In genomic region chr14:89231426-89232113, GRCh38 we compare ENCODE assay signal across 12 cellular contexts.
"Had no signal": no experiment of that assay in that cellular context is flagged by ENCODE, and none has a peak within 500 bp of the region (broad histone marks: within the 10 kb centered on the region; RNA-seq: fewer than 3 reads in every experiment).

No MANE protein-coding gene starts in this region.

- H3K9me3 ChIP-seq: colonic mucosa, prostate gland, upper lobe of right lung had no signal

- H3K36me3 ChIP-seq: colonic mucosa, prostate gland, upper lobe of right lung had no signal

- H3K4me3 Mint-ChIP-seq: activated CD4-positive, alpha-beta memory T cell treated with anti-CD3 and anti-CD28 coated beads for 36 hours; activated T-cell treated with anti-CD3 and anti-CD28 coated beads, Interleukin-2, amount 50 U/mL, for 4 hours had no signal

- H3K9me3 Mint-ChIP-seq: activated T-cell treated with anti-CD3 and anti-CD28 coated beads, Interleukin-2, amount 50 U/mL, for 4 hours had no signal

- H3K27me3 Mint-ChIP-seq: activated CD4-positive, alpha-beta memory T cell treated with anti-CD3 and anti-CD28 coated beads for 36 hours had no signal

- H3K27me3 ChIP-seq: colonic mucosa, upper lobe of right lung had no signal

- H3K27ac Mint-ChIP-seq: activated CD4-positive, alpha-beta memory T cell treated with anti-CD3 and anti-CD28 coated beads for 36 hours had no signal

- ATAC-seq: activated T-cell treated with anti-CD3 and anti-CD28 coated beads, Interleukin-2, amount 50 U/mL, for 4 hours; sciatic nerve; upper lobe of right lung had no signal

- DNase-seq: activated CD4-positive, alpha-beta memory T cell treated with anti-CD3 and anti-CD28 coated beads for 36 hours; activated CD4-positive, alpha-beta T cell treated with anti-CD3 and anti-CD28 coated beads for 1 hour; activated gamma-delta T cell; activated T-cell treated with anti-CD3 and anti-CD28 coated beads, Interleukin-2, amount 50 U/mL, for 4 hours; colonic mucosa; effector CD4-positive, alpha-beta T cell; stimulated activated CD4-positive, alpha-beta T cell treated with anti-CD3 and anti-CD28 coated beads, Interleukin-2, amount 100 ng/mL, for 24 hours; stimulated activated naive CD4-positive, alpha-beta T cell; T-helper 9 cell; upper lobe of right lung had no signal

- H3K27ac ChIP-seq: colonic mucosa, prostate gland, upper lobe of right lung had no signal

- H3K4me3 ChIP-seq: colonic mucosa, prostate gland, upper lobe of right lung had no signal

- H3K4me1 ChIP-seq: prostate gland had no signal
